2 cellular contexts compared by ENCODE assay signal in genomic region chr1:21491483-21492170, GRCh38.
A peak's percentile ranks its signal among the peaks of the same experiment; 100 is the strongest.
TF ChIP-seq lines count a peak whose summit lies in the region.

No MANE protein-coding gene starts in this region.

TF ChIP-seq in GM23338, 12 proteins besides CTCF, POLR2A, EP300 and RAD21:
- no peak for TF ChIP-seq ZNF462 (CRISPR knock-in tag; IDR thresholded peaks at IDR 0.05)
- no peak for TF ChIP-seq ZNF114 (CRISPR knock-in tag; IDR thresholded peaks at IDR 0.05)
- no peak for TF ChIP-seq ETS1 (IDR thresholded peaks at IDR 0.05)
- no peak for TF ChIP-seq CREB1 (CRISPR knock-in tag; IDR thresholded peaks at IDR 0.05; ENCODE audit: low read depth)
- no peak for TF ChIP-seq JUNB (IDR thresholded peaks at IDR 0.05; ENCODE audit: unreplicated experiment)
- no peak for TF ChIP-seq EZH2phosphoT487 (IDR thresholded peaks at IDR 0.05; ENCODE audit: unreplicated experiment)
- no peak for TF ChIP-seq ZNF331 (CRISPR knock-in tag; IDR thresholded peaks at IDR 0.05; ENCODE audit: low read depth)
- no peak for TF ChIP-seq EZH2 (IDR thresholded peaks at IDR 0.05; ENCODE audit: low read depth, unreplicated experiment)
- TF ChIP-seq STAT1 (IDR thresholded peaks at IDR 0.05; ENCODE audit: unreplicated experiment), result no peak
- TF ChIP-seq POLR2AphosphoS5 (IDR thresholded peaks at IDR 0.05; ENCODE audit: low read depth), result no peak
- no peak for TF ChIP-seq NANOG (IDR thresholded peaks at IDR 0.05; ENCODE audit: borderline replicate concordance)
- TF ChIP-seq REST (IDR thresholded peaks at IDR 0.05; ENCODE audit: unreplicated experiment), result no peak

TF ChIP-seq in K562, 482 proteins besides CTCF, POLR2A, EP300 and RAD21:
- TF ChIP-seq CCAR2 (IDR thresholded peaks at IDR 0.05; ENCODE audit: low read depth, low read length) (no peak), CBX5 (IDR thresholded peaks at IDR 0.05; ENCODE audit: borderline replicate concordance, low read depth) (no peak), NFIC (IDR thresholded peaks at IDR 0.05) (0 out of 2 replicates have a peak, but pooled peaks have one; percentile 17), CBFA2T3 (IDR thresholded peaks at IDR 0.05) (peak; percentile 36; the same call in 1 of the 2 replicates), KDM1A (IDR thresholded peaks at IDR 0.05) (peak; percentile 32 to 60; a peak in 1 of 4 replicates), ZNF318 (IDR thresholded peaks at IDR 0.05; ENCODE audit: borderline replicate concordance in 1 of 2, low read depth in 1 of 2) (no peak), PATZ1 (CRISPR knock-in tag; IDR thresholded peaks at IDR 0.05; ENCODE audit: borderline replicate concordance) (no peak), PHB (CRISPR knock-in tag; IDR thresholded peaks at IDR 0.05) (no peak), DNMT1 (IDR thresholded peaks at IDR 0.05) (no peak), EGR1 (conservative IDR thresholded peaks at IDR 0.05) (no peak), CHD7 (IDR thresholded peaks at IDR 0.05; ENCODE audit: low read depth, low read length) (no peak), ZBTB12 (CRISPR knock-in tag; IDR thresholded peaks at IDR 0.05) (no peak), SAFB (IDR thresholded peaks at IDR 0.05; ENCODE audit: borderline replicate concordance, low read depth, low read length) (no peak), TFAP4 (CRISPR knock-in tag; IDR thresholded peaks at IDR 0.05; ENCODE audit: borderline replicate concordance) (no peak)
